Comparison of ENCODE assay signal across 19 cellular contexts in the genomic region with DNA sequence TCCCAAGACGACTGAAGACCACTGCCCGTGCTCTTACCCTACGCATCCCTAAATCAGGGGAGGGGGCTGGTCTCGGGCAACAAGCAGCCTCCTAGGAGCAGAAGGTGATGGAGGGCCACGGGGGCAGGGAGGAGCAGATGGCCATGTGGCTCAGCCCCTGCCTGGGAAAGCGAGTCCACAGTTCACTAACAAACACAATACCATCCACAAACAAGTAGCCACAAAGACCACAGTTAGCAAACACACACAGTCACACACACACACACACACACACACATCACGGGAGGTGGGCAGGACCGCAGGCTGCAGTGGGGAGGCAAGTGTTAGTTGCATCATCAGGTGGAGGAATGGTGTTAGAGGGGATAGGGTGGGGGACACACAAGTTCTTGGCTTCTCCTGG. TPM values are rescaled to one million over a fixed set of nuclear protein-coding genes. Genes with fewer than 3 reads are reported as not detected.
DNase-seq lines count a peak whose midpoint lies in the region; ATAC-seq and TF ChIP-seq lines count a peak whose summit lies in the region.
"Had no signal": no experiment of that assay in that cellular context is flagged by ENCODE, and none has a peak within 500 bp of the region (broad histone marks: within the 10 kb centered on the region; RNA-seq: fewer than 3 reads in every experiment).

No MANE protein-coding gene starts in this region.

- no peaks in the 10 kb centered on the region for H3K27me3 ChIP-seq in BLaER1 treated with 17β-estradiol and CSF1 and Interleukin-3, amounts not matched to agents 10 nM and 100 nM
- no peaks in the 10 kb centered on the region for H3K27me3 ChIP-seq in DND-41 (ENCODE audit: insufficient read depth, low read length, poor library complexity)
- no peaks in the 10 kb centered on the region for H3K27me3 ChIP-seq in dorsolateral prefrontal cortex
- no peaks in the 10 kb centered on the region for H3K27me3 ChIP-seq in neural progenitor cell
- H3K27me3 ChIP-seq in MM.1S (replicated peaks; ENCODE audit: insufficient read depth, low read length): peaks cover 41% of the 10 kb centered on the region
- H3K27me3 ChIP-seq: gastrocnemius medialis had no signal

- H3K9me3 ChIP-seq in BLaER1 treated with 17β-estradiol and CSF1 and Interleukin-3, amounts not matched to agents 10 nM and 100 nM (replicated peaks in 1 of 11): no peaks in the 10 kb centered on the region
- H3K9me3 ChIP-seq in DND-41 (ENCODE audit: insufficient read depth, low read length, severe bottlenecking): no peaks in the 10 kb centered on the region
- H3K9me3 ChIP-seq in neural progenitor cell (ENCODE audit: low read depth): no peaks in the 10 kb centered on the region
- no peaks in the 10 kb centered on the region for H3K9me3 ChIP-seq in MM.1S (replicated peaks; ENCODE audit: insufficient read depth, low read length)
- H3K9me3 ChIP-seq: gastrocnemius medialis, lower lobe of right lung had no signal

- H3K36me3 ChIP-seq in BLaER1 treated with 17β-estradiol and CSF1 and Interleukin-3, amounts not matched to agents 10 nM and 100 nM: no peaks in the 10 kb centered on the region
- H3K36me3 ChIP-seq in DND-41 (ENCODE audit: insufficient read depth, low read length): peaks cover 72% of the 10 kb centered on the region
- H3K36me3 ChIP-seq in neural progenitor cell: no peaks in the 10 kb centered on the region
- H3K36me3 ChIP-seq in MM.1S (replicated peaks; ENCODE audit: insufficient read depth, low read length): no peaks in the 10 kb centered on the region
- H3K36me3 ChIP-seq: gastrocnemius medialis had no signal

- H3K4me3 ChIP-seq in BLaER1 treated with 17β-estradiol and CSF1 and Interleukin-3, amounts not matched to agents 10 nM and 100 nM: peak overlapping the region in 3 of 10 experiments; percentile 42 to 57 (median 45); a peak in 4 of 20 replicates
- H3K4me3 ChIP-seq in DND-41 (ENCODE audit: low read depth in 1 of 2, low read length in 2 of 2) (no peak overlapping the region), dorsolateral prefrontal cortex (no peak overlapping the region), neural progenitor cell (no peak overlapping the region), MM.1S (ENCODE audit: low read length) (no peak overlapping the region)
- H3K4me3 ChIP-seq: gastrocnemius medialis, lower lobe of right lung had no signal

- peak overlapping the region; percentile 68 to 98 (median 88) for H3K4me2 ChIP-seq in BLaER1 treated with 17β-estradiol and CSF1 and Interleukin-3, amounts not matched to agents 10 nM and 100 nM
- H3K4me2 ChIP-seq in DND-41 (ENCODE audit: insufficient read depth, low read length) (no peak overlapping the region), neural progenitor cell (no peak overlapping the region), MM.1S (ENCODE audit: low read depth, low read length) (no peak overlapping the region)

- no peak overlapping the region for H3K4me3 Mint-ChIP-seq in neural progenitor cell
- no peak overlapping the region for H3K4me3 Mint-ChIP-seq in activated T-helper 17 cell treated with anti-CD3 and anti-CD28 coated beads, Interleukin-2, amount 50 U/mL, for 72 hours

- H2AFZ ChIP-seq in DND-41 (ENCODE audit: low read depth, low read length): no peak overlapping the region
- no peak overlapping the region for H2AFZ ChIP-seq in neural progenitor cell (replicated peaks)
- H2AFZ ChIP-seq in MM.1S (ENCODE audit: low read length): no peak overlapping the region

- H3K36me3 Mint-ChIP-seq in neural progenitor cell: peaks cover 10% of the 10 kb centered on the region
- H3K36me3 Mint-ChIP-seq in activated T-helper 17 cell treated with anti-CD3 and anti-CD28 coated beads, Interleukin-2, amount 50 U/mL, for 72 hours (ENCODE audit: low read depth): no peaks in the 10 kb centered on the region
- H3K36me3 Mint-ChIP-seq: naive thymus-derived CD8-positive, alpha-beta T cell had no signal

- TF ChIP-seq CTCF in DND-41 (IDR thresholded peaks at IDR 0.05; ENCODE audit: borderline replicate concordance, extremely low read depth, low read length, poor library complexity, severe bottlenecking) (no peak), dorsolateral prefrontal cortex (IDR thresholded peaks at IDR 0.05 in 54 of 56, conservative IDR thresholded peaks at IDR 0.05 in 2 of 56; ENCODE audit: low read depth in 1 of 56, partially characterized antibody in 56 of 56) (no peak), neural progenitor cell (IDR thresholded peaks at IDR 0.05) (no peak), MM.1S (IDR thresholded peaks at IDR 0.05; ENCODE audit: low read length) (no peak)

- peaks cover 12% of the 10 kb centered on the region for H3K4me1 Mint-ChIP-seq in neural progenitor cell
- H3K4me1 Mint-ChIP-seq in activated T-helper 17 cell treated with anti-CD3 and anti-CD28 coated beads, Interleukin-2, amount 50 U/mL, for 72 hours: no peaks in the 10 kb centered on the region

- peak overlapping the region in 1 of 11 experiments; percentile 21; a peak in 2 of 22 replicates for H3K9ac ChIP-seq in BLaER1 treated with 17β-estradiol and CSF1 and Interleukin-3, amounts not matched to agents 10 nM and 100 nM
- H3K9ac ChIP-seq in DND-41 (ENCODE audit: low read depth, low read length) (no peak overlapping the region; the same call in 1 of the 2 replicates), neural progenitor cell (no peak overlapping the region), MM.1S (ENCODE audit: low read length) (no peak overlapping the region)

- peak; percentile 66 for ATAC-seq in DND-41 (ENCODE audit: insufficient read depth, low read depth)
- ATAC-seq in activated T-helper 17 cell treated with anti-CD3 and anti-CD28 coated beads, Interleukin-2, amount 50 U/mL, for 72 hours (replicated peaks): no peak
- ATAC-seq: gastrocnemius medialis; lower lobe of right lung; naive thymus-derived CD8-positive, alpha-beta T cell had no signal

- intact Hi-C loops in dorsolateral prefrontal cortex (cut with DNase I): no loop called here

- peak; percentile 78 for DNase-seq in DND-41
- peak in 6 of 10 donors; percentile 3 to 24 (median 14) for DNase-seq in dorsolateral prefrontal cortex
- no peak for DNase-seq in neural progenitor cell (ENCODE audit: low spot score)
- DNase-seq in A172 (ENCODE audit: low spot score): no peak
- no peak for DNase-seq in MM.1S
- DNase-seq: activated CD4-positive, alpha-beta T cell treated with anti-CD3 and anti-CD28 coated beads for 1 hour; amygdala; DMS 273 treated with DMSO at 0.1 percent for 48 hours; gastrocnemius medialis; H7; lower lobe of right lung; naive thymus-derived CD8-positive, alpha-beta T cell; NCI-H1694 treated with DMSO at 0.1 percent for 48 hours; NCI-H510A; retina; stimulated activated CD4-positive, alpha-beta T cell treated with anti-CD3 and anti-CD28 coated beads, Interleukin-1b, Interleukin-23, amount 100 ng/mL, for 48 hours had no signal

- peak overlapping the region; percentile 85 for H3K27ac Mint-ChIP-seq in neural progenitor cell
- no peak overlapping the region for H3K27ac Mint-ChIP-seq in activated T-helper 17 cell treated with anti-CD3 and anti-CD28 coated beads, Interleukin-2, amount 50 U/mL, for 72 hours

- H4K20me1 ChIP-seq in BLaER1 treated with 17β-estradiol and CSF1 and Interleukin-3, amounts not matched to agents 10 nM and 100 nM: no peaks in the 10 kb centered on the region
- no peaks in the 10 kb centered on the region for H4K20me1 ChIP-seq in DND-41 (ENCODE audit: insufficient read depth, low read length)
- peaks cover 23% of the 10 kb centered on the region for H4K20me1 ChIP-seq in neural progenitor cell (ENCODE audit: low read depth)
- H4K20me1 ChIP-seq in MM.1S (ENCODE audit: insufficient read depth, low read length): no peaks in the 10 kb centered on the region

- peaks cover 77 to 100% (median 93%) of the 10 kb centered on the region in 10 experiments for H3K4me1 ChIP-seq in BLaER1 treated with 17β-estradiol and CSF1 and Interleukin-3, amounts not matched to agents 10 nM and 100 nM
- H3K4me1 ChIP-seq in DND-41 (ENCODE audit: insufficient read depth, low read length): peaks cover 43% of the 10 kb centered on the region
- no peaks in the 10 kb centered on the region for H3K4me1 ChIP-seq in neural progenitor cell
- no peaks in the 10 kb centered on the region for H3K4me1 ChIP-seq in MM.1S (ENCODE audit: low read length)

- peaks cover 5% of the 10 kb centered on the region for H3K27me3 Mint-ChIP-seq in neural progenitor cell (ENCODE audit: insufficient read depth, low read depth)
- H3K27me3 Mint-ChIP-seq in activated T-helper 17 cell treated with anti-CD3 and anti-CD28 coated beads, Interleukin-2, amount 50 U/mL, for 72 hours: peaks cover 7% of the 10 kb centered on the region
- H3K27me3 Mint-ChIP-seq: naive thymus-derived CD8-positive, alpha-beta T cell had no signal

- H3K79me2 ChIP-seq in DND-41 (ENCODE audit: insufficient read depth, low read length) (peaks cover 6% of the 10 kb centered on the region), neural progenitor cell (ENCODE audit: low read depth) (no peaks in the 10 kb centered on the region), MM.1S (ENCODE audit: low read length) (no peaks in the 10 kb centered on the region)

- H3F3A ChIP-seq in neural progenitor cell (ENCODE audit: low read depth): no peaks in the 10 kb centered on the region
- no peaks in the 10 kb centered on the region for H3F3A ChIP-seq in MM.1S (ENCODE audit: insufficient read depth, low read length)

- H3K9me2 ChIP-seq in MM.1S (replicated peaks; ENCODE audit: insufficient read depth, low read length): no peaks in the 10 kb centered on the region

- H3K9me3 Mint-ChIP-seq in neural progenitor cell: no peaks in the 10 kb centered on the region
- no peaks in the 10 kb centered on the region for H3K9me3 Mint-ChIP-seq in activated T-helper 17 cell treated with anti-CD3 and anti-CD28 coated beads, Interleukin-2, amount 50 U/mL, for 72 hours
- H3K9me3 Mint-ChIP-seq: naive thymus-derived CD8-positive, alpha-beta T cell had no signal

- peak overlapping the region in 8 of 11 experiments; percentile 7 to 64 (median 52); a peak in 7 of 22 replicates for H3K27ac ChIP-seq in BLaER1 treated with 17β-estradiol and CSF1 and Interleukin-3, amounts not matched to agents 10 nM and 100 nM
- H3K27ac ChIP-seq in DND-41 (ENCODE audit: low read length) (peak overlapping the region; percentile 75), dorsolateral prefrontal cortex (peak overlapping the region in 1 of 59 donors; percentile 8), neural progenitor cell (no peak overlapping the region), MM.1S (ENCODE audit: low read length) (no peak overlapping the region)
- H3K27ac ChIP-seq: gastrocnemius medialis, lower lobe of right lung had no signal

RNA-seq across cellular contexts. Expression of gene FXYD2, which starts 13.2 kb away (rescaled TPM):
- total RNA-seq in dorsolateral prefrontal cortex (10 to 100 TPM in 5 of 120 experiments, 1 to 10 TPM in 115; 1.5 to 14.9 (median 4.6) TPM), neural progenitor cell (ENCODE audit: low replicate concordance) (1.7 and 1.9 TPM in 2 replicates)
- 1 to 10 TPM in 1 of 2 donors, not detected in 1; 1.4 TPM for total RNA-seq in activated T-helper 17 cell treated with anti-CD3 and anti-CD28 coated beads, Interleukin-2, amount 50 U/mL, for 72 hours
- not detected in 2 replicates for total RNA-seq in A172 (2014; rRNA removed; shearing (Covaris generic))

RNA-seq across cellular contexts. Expression of gene FXYD6, which starts 38.7 kb away (rescaled TPM):
- 100 to 1,000 TPM; 188 to 567 (median 374) TPM for total RNA-seq in dorsolateral prefrontal cortex
- 95.6 and 123 TPM in 2 replicates for total RNA-seq in neural progenitor cell (ENCODE audit: low replicate concordance)
- under 1 TPM in 1 of 2 donors, not detected in 1; 0.19 TPM for total RNA-seq in activated T-helper 17 cell treated with anti-CD3 and anti-CD28 coated beads, Interleukin-2, amount 50 U/mL, for 72 hours
- 2.1 and 2.9 TPM in 2 replicates for total RNA-seq in A172 (2014; rRNA removed; shearing (Covaris generic))
- total RNA-seq: naive thymus-derived CD8-positive, alpha-beta T cell; T-helper 2 cell treated with Interferon-gamma antibody and Interleukin-4, amounts not matched to agents 100 ng/mL and 5 ng/mL, for 36 hours had no signal

RNA-seq across cellular contexts. Expression of gene DSCAML1, which starts 40.8 kb away (rescaled TPM):
- total RNA-seq in dorsolateral prefrontal cortex: 10 to 100 TPM; 16.1 to 61.7 (median 35.6) TPM
- total RNA-seq in neural progenitor cell (ENCODE audit: low replicate concordance): 0.06 TPM in 2 replicates
- 1 to 10 TPM in 1 of 2 donors, not detected in 1; 2.8 TPM for total RNA-seq in activated T-helper 17 cell treated with anti-CD3 and anti-CD28 coated beads, Interleukin-2, amount 50 U/mL, for 72 hours
- not detected in 2 replicates for total RNA-seq in A172 (2014; rRNA removed; shearing (Covaris generic))

Comparison
In these comparisons a context has a peak if more than half of its experiments do, and no peak if none do; other contexts are left out.
1. H3K27ac ChIP-seq: peak in BLaER1 treated with 17β-estradiol and CSF1 and Interleukin-3, amounts not matched to agents 10 nM and 100 nM (8 of 11) and DND-41 (single experiment); none in neural progenitor cell (single experiment) and MM.1S (single experiment).
2. H3K4me2 ChIP-seq: peak in BLaER1 treated with 17β-estradiol and CSF1 and Interleukin-3, amounts not matched to agents 10 nM and 100 nM (11 of 11); none in DND-41 (single experiment), neural progenitor cell (single experiment) and MM.1S (single experiment).
3. DNase-seq: peak in DND-41 (single experiment) and dorsolateral prefrontal cortex (6 of 10); none in neural progenitor cell (single experiment), A172 (single experiment) and MM.1S (single experiment).
4. RNA of gene FXYD6, which starts 38.7 kb away (total RNA-seq): 188 to 567 TPM in dorsolateral prefrontal cortex and 95.6 to 123 TPM in neural progenitor cell; 2.1 to 2.9 TPM in A172 and 0.19 TPM in activated T-helper 17 cell treated with anti-CD3 and anti-CD28 coated beads, Interleukin-2, amount 50 U/mL, for 72 hours; every median in the first group is over 10 times any median in the second.
5. RNA of gene DSCAML1, which starts 40.8 kb away (total RNA-seq): 16.1 to 61.7 TPM in dorsolateral prefrontal cortex; 2.8 TPM in activated T-helper 17 cell treated with anti-CD3 and anti-CD28 coated beads, Interleukin-2, amount 50 U/mL, for 72 hours, 0.06 TPM in neural progenitor cell and not detected in A172; every median in the first group is over 4 times any median in the second.